Comparison of ENCODE assay signal across 15 cellular contexts in the genomic region with DNA sequence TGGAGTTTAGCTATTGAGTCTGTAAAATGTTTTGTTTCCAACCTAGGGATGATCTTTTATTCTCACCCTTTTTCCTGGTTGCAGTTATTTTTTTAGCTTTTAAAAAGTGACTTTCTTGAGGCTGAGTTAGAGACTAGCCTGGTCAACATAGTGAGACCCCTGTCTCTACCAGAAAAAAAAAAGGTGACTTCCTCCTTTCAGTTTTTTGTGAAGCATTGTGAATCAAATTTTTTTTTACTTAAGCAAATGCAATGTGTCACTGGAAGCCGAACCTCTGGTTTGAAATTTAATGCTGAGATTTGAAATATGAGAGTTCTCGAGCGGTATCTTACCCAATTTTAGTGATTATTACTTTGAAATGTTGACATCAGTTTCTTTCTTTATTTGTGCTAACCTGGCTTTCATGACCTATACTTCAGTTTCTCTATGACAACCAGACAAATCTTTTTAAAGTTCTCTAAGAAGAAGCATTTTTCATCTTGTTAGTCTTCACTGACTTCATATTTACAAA. TPM values are rescaled to one million over a fixed set of nuclear protein-coding genes. Genes with fewer than 3 reads are reported as not detected.
DNase-seq lines count a peak whose midpoint lies in the region; ATAC-seq, FAIRE-seq and TF ChIP-seq lines count a peak whose summit lies in the region.
"Had no signal": no experiment of that assay in that cellular context is flagged by ENCODE, and none has a peak within 500 bp of the region (broad histone marks: within the 10 kb centered on the region; RNA-seq: fewer than 3 reads in every experiment).

No MANE protein-coding gene starts in this region.

- CTCF ChIA-PET in CD4-positive, alpha-beta memory T cell (lab: Charles Lee; ENCODE audit: partially characterized antibody) = interaction anchor here (1.7 to 2.1 kb wide), 2 partner anchors 10 to 12 kb away, joined by 6 read pairs; no protein-coding TSS in a partner anchor

- H3K27ac ChIP-seq in CD4-positive, alpha-beta memory T cell (ENCODE audit: low read depth, low read length) = peak overlapping the region; percentile 16
- H3K27ac ChIP-seq in heart right ventricle = peak overlapping the region in 1 of 10 donors; percentile 100
- no peak overlapping the region for H3K27ac ChIP-seq in small intestine (ENCODE audit: low read depth in 1 of 2, low read length in 1 of 2)

- H3F3A ChIP-seq in Loucy (ENCODE audit: low read depth) = peaks cover 4% of the 10 kb centered on the region

- H3K36me3 ChIP-seq in CD4-positive, alpha-beta memory T cell (ENCODE audit: insufficient read depth, low read length) = no peaks in the 10 kb centered on the region
- H3K36me3 ChIP-seq in Loucy (ENCODE audit: insufficient read depth, low read length) (no peaks in the 10 kb centered on the region), heart right ventricle (peaks cover 0 to 68% (median 0%) of the 10 kb centered on the region in 9 donors), small intestine (ENCODE audit: control insufficient read depth in 2 of 2, insufficient read depth in 2 of 2, low read length in 2 of 2) (peaks cover 0 to 4% of the 10 kb centered on the region in 2 donors)

- H3K9ac ChIP-seq in Loucy (ENCODE audit: low read depth, low read length, poor library complexity, severe bottlenecking) = no peak overlapping the region

- TF ChIP-seq CTCF in Loucy (conservative IDR thresholded peaks at IDR 0.05; ENCODE audit: low read length) = no peak
- TF ChIP-seq CTCF in brain (conservative IDR thresholded peaks at IDR 0.05) = no peak
- no peak for TF ChIP-seq CTCF in heart right ventricle (IDR thresholded peaks at IDR 0.05)

- no peak overlapping the region for H2AFZ ChIP-seq in Loucy (ENCODE audit: low read length)

- POLR2A ChIA-PET in CD4-positive, alpha-beta memory T cell (lab: Charles Lee; ENCODE audit: partially characterized antibody) = interaction anchor here (0.6 to 4.1 kb wide), 5 partner anchors 13 to 230 kb away, joined by 3 to 14 read pairs (median 4); no protein-coding TSS in a partner anchor

- peak overlapping the region; percentile 90 to 98 (median 96) for H3K4me3 Mint-ChIP-seq in CD4-positive, alpha-beta memory T cell
- H3K4me3 Mint-ChIP-seq in brain = peak overlapping the region in 3 of 5 experiments; percentile 33 to 77 (median 36)
- peak overlapping the region; percentile 92 for H3K4me3 Mint-ChIP-seq in natural killer cell treated with Interleukin-12 subunit alpha and Interleukin-12 subunit beta and Interleukin-15 and Interleukin-18, amount 100 ng/mL, for 72 hours

- peaks cover 50 to 95% (median 65%) of the 10 kb centered on the region in 4 donors for H3K4me1 Mint-ChIP-seq in CD4-positive, alpha-beta memory T cell
- H3K4me1 Mint-ChIP-seq in brain = peaks cover 62% of the 10 kb centered on the region
- H3K4me1 Mint-ChIP-seq in natural killer cell treated with Interleukin-12 subunit alpha and Interleukin-12 subunit beta and Interleukin-15 and Interleukin-18, amount 100 ng/mL, for 72 hours (ENCODE audit: low read depth in 2 of 2) = peaks cover 63 to 67% of the 10 kb centered on the region in 2 donors

- peak overlapping the region; percentile 73 to 92 (median 84) for H3K27ac Mint-ChIP-seq in CD4-positive, alpha-beta memory T cell
- H3K27ac Mint-ChIP-seq in brain = peak overlapping the region in 2 of 5 experiments; percentile 40 to 67
- H3K27ac Mint-ChIP-seq in natural killer cell treated with Interleukin-12 subunit alpha and Interleukin-12 subunit beta and Interleukin-15 and Interleukin-18, amount 100 ng/mL, for 72 hours = peak overlapping the region; percentile 94 to 99

- peaks cover 82% of the 10 kb centered on the region for H3K4me1 ChIP-seq in CD4-positive, alpha-beta memory T cell (ENCODE audit: insufficient read depth, low read length)
- peaks cover 49% of the 10 kb centered on the region for H3K4me1 ChIP-seq in Loucy (ENCODE audit: insufficient read depth, low read length, poor library complexity, severe bottlenecking)
- H3K4me1 ChIP-seq in heart right ventricle = peaks cover 6 to 85% (median 69%) of the 10 kb centered on the region in 9 donors
- H3K4me1 ChIP-seq in small intestine (ENCODE audit: control insufficient read depth in 2 of 2, insufficient read depth in 1 of 2, low read depth in 1 of 2, low read length in 1 of 2) = peaks cover 8 to 25% of the 10 kb centered on the region in 2 donors

- ATAC-seq in natural killer cell treated with Interleukin-12 subunit alpha and Interleukin-12 subunit beta and Interleukin-15 and Interleukin-18, amount 100 ng/mL, for 72 hours = no peak
- no peak for ATAC-seq in GM19395 (IDR thresholded peaks at IDR 0.05; ENCODE audit: unreplicated experiment)
- ATAC-seq in heart right ventricle = no peak
- ATAC-seq: left lung had no signal

- peaks cover 85% of the 10 kb centered on the region for H3K79me2 ChIP-seq in Loucy (ENCODE audit: insufficient read depth, low read length)

- H3K9me3 Mint-ChIP-seq in CD4-positive, alpha-beta memory T cell = no peaks in the 10 kb centered on the region
- no peaks in the 10 kb centered on the region for H3K9me3 Mint-ChIP-seq in brain
- H3K9me3 Mint-ChIP-seq in natural killer cell treated with Interleukin-12 subunit alpha and Interleukin-12 subunit beta and Interleukin-15 and Interleukin-18, amount 100 ng/mL, for 72 hours = no peaks in the 10 kb centered on the region

- H3K27me3 ChIP-seq in CD4-positive, alpha-beta memory T cell (ENCODE audit: insufficient read depth, low read length) = no peaks in the 10 kb centered on the region
- peaks cover 5% of the 10 kb centered on the region for H3K27me3 ChIP-seq in Loucy (ENCODE audit: insufficient read depth, low read length, poor library complexity, severe bottlenecking)
- no peaks in the 10 kb centered on the region for H3K27me3 ChIP-seq in heart right ventricle
- no peaks in the 10 kb centered on the region for H3K27me3 ChIP-seq in small intestine (ENCODE audit: control insufficient read depth in 2 of 2, insufficient read depth in 2 of 2, low read length in 2 of 2)
- H3K27me3 ChIP-seq: left lung had no signal

- no peak for DNase-seq in CD4-positive, alpha-beta memory T cell
- no peak for DNase-seq in natural killer cell treated with Interleukin-12 subunit alpha and Interleukin-12 subunit beta and Interleukin-15 and Interleukin-18, amount 100 ng/mL, for 72 hours (ENCODE audit: low spot score)
- DNase-seq in heart right ventricle (no peak), small intestine (no peak), EL (no peak)
- DNase-seq: activated CD4-positive, alpha-beta T cell treated with anti-CD3 and anti-CD28 coated beads for 4 hours; amniotic stem cell; Calu3; GOT3; left lung; NCI-H69; stimulated activated CD4-positive, alpha-beta T cell treated with anti-CD3 and anti-CD28 coated beads, Interleukin-4, amount 100 ng/mL, for 24 hours had no signal

- 76 to 80% methylated on average over 3 of the region's 3 CpGs for WGBS in heart right ventricle, 2 donors
- WGBS in small intestine, 3 donors = 60 to 87% (median 65%) methylated on average over 3 of the region's 3 CpGs

- peak overlapping the region; percentile 99 for H3K4me2 ChIP-seq in Loucy (ENCODE audit: low read depth, low read length, poor library complexity, severe bottlenecking)

- H4K20me1 ChIP-seq in Loucy (ENCODE audit: insufficient read depth, low read length, poor library complexity, severe bottlenecking) = peaks cover 69% of the 10 kb centered on the region

- FAIRE-seq in small intestine (lab: Jason Lieb, UNC) = no peak

- intact Hi-C loops in CD4-positive, alpha-beta memory T cell (cut with micrococcal nuclease) = loop anchor here (5.0 kb wide), 1 partner anchor 467 kb away; a partner anchor contains a TSS
- intact Hi-C loops in heart right ventricle (cut with DNase I) = no loop called here

- H3K9me3 ChIP-seq in CD4-positive, alpha-beta memory T cell (ENCODE audit: control insufficient read depth in 1 of 2, low read length in 2 of 2) = no peaks in the 10 kb centered on the region
- H3K9me3 ChIP-seq in Loucy (ENCODE audit: insufficient read depth, low read depth, low read length) (no peaks in the 10 kb centered on the region), heart right ventricle (no peaks in the 10 kb centered on the region), small intestine (ENCODE audit: control insufficient read depth, low read depth) (no peaks in the 10 kb centered on the region)
- H3K9me3 ChIP-seq: left lung had no signal

- peaks cover 25 to 69% of the 10 kb centered on the region in 2 donors for H3K36me3 Mint-ChIP-seq in CD4-positive, alpha-beta memory T cell
- H3K36me3 Mint-ChIP-seq in brain = peaks cover 29% of the 10 kb centered on the region
- H3K36me3 Mint-ChIP-seq in natural killer cell treated with Interleukin-12 subunit alpha and Interleukin-12 subunit beta and Interleukin-15 and Interleukin-18, amount 100 ng/mL, for 72 hours = peaks cover 26% of the 10 kb centered on the region

- H3K9me2 ChIP-seq in Loucy (replicated peaks; ENCODE audit: low read depth, low read length) = no peaks in the 10 kb centered on the region

- H3K4me3 ChIP-seq in CD4-positive, alpha-beta memory T cell (ENCODE audit: low read length in 2 of 2) = peak overlapping the region in 1 of 2 donors; percentile 78
- H3K4me3 ChIP-seq in Loucy (ENCODE audit: low read length, poor library complexity, severe bottlenecking) (peak overlapping the region; percentile 97), heart right ventricle (peak overlapping the region in 1 of 10 donors; percentile 98), small intestine (ENCODE audit: low read depth in 1 of 2, low read length in 2 of 2) (no peak overlapping the region)

- H3K27me3 Mint-ChIP-seq in CD4-positive, alpha-beta memory T cell = no peaks in the 10 kb centered on the region
- H3K27me3 Mint-ChIP-seq in brain = peaks cover 8% of the 10 kb centered on the region
- no peaks in the 10 kb centered on the region for H3K27me3 Mint-ChIP-seq in natural killer cell treated with Interleukin-12 subunit alpha and Interleukin-12 subunit beta and Interleukin-15 and Interleukin-18, amount 100 ng/mL, for 72 hours

RNA-seq across cellular contexts. Expression of a gene that starts 3.6 kb away (rescaled TPM):
- total RNA-seq in CD4-positive, alpha-beta memory T cell = 100 to 1,000 TPM; 285 to 305 TPM
- polyA plus RNA-seq in CD4-positive, alpha-beta memory T cell = 100 to 1,000 TPM; 629 to 725 TPM
- polyA plus RNA-seq in brain (ENCODE audit: insufficient read depth, low read depth, low replicate concordance) = 188 TPM
- 100 to 1,000 TPM; 423 to 738 TPM for total RNA-seq in natural killer cell treated with Interleukin-12 subunit alpha and Interleukin-12 subunit beta and Interleukin-15 and Interleukin-18, amount 100 ng/mL, for 72 hours
- total RNA-seq in heart right ventricle = 100 to 1,000 TPM in 2 of 10 donors, 10 to 100 TPM in 8; 46.4 to 157 (median 55.8) TPM
- polyA plus RNA-seq in heart right ventricle = 10 to 100 TPM; 25.2 to 93.5 TPM
- 100 to 1,000 TPM; 186 to 224 (median 195) TPM for polyA plus RNA-seq in small intestine

RNA-seq across cellular contexts. Expression of a gene that starts 52.9 kb away (rescaled TPM):
- 10 to 100 TPM; 56.7 to 64.8 TPM for total RNA-seq in CD4-positive, alpha-beta memory T cell
- 100 to 1,000 TPM; 175 to 292 TPM for polyA plus RNA-seq in CD4-positive, alpha-beta memory T cell
- polyA plus RNA-seq in brain (ENCODE audit: insufficient read depth, low read depth, low replicate concordance) = 132 TPM
- 10 to 100 TPM; 42.3 to 64.0 TPM for total RNA-seq in natural killer cell treated with Interleukin-12 subunit alpha and Interleukin-12 subunit beta and Interleukin-15 and Interleukin-18, amount 100 ng/mL, for 72 hours
- total RNA-seq in heart right ventricle = 10 to 100 TPM; 32.9 to 71.3 (median 38.5) TPM
- polyA plus RNA-seq in heart right ventricle = 10 to 100 TPM; 31.5 to 33.1 TPM
- polyA plus RNA-seq in small intestine = 10 to 100 TPM in 1 of 3 donors, 1 to 10 TPM in 2; 5.1 to 37.1 (median 8.9) TPM

Comparison
In these comparisons a context has a peak if more than half of its experiments do, and no peak if none do; other contexts are left out.
1. H3K4me3 Mint-ChIP-seq: peak in every context shown above with its lines; median percentile 96 in CD4-positive, alpha-beta memory T cell; 92 in natural killer cell treated with Interleukin-12 subunit alpha and Interleukin-12 subunit beta and Interleukin-15 and Interleukin-18, amount 100 ng/mL, for 72 hours; 36 in brain.